8 cellular contexts compared by ENCODE assay signal in genomic region chr16:68356249-68356918, GRCh38. TPM values are rescaled to one million over a fixed set of nuclear protein-coding genes. Genes with fewer than 3 reads are reported as not detected.
A peak's percentile ranks its signal among the peaks of the same experiment; 100 is the strongest.
DNase-seq lines count a peak whose midpoint lies in the region; ATAC-seq, FAIRE-seq and TF ChIP-seq lines count a peak whose summit lies in the region.

No MANE protein-coding gene starts in this region.

- no peak overlapping the region for H2AFZ ChIP-seq in HepG2 (ENCODE audit: low read length)

- ATAC-seq in GM19468 (IDR thresholded peaks at IDR 0.05; ENCODE audit: extremely low read depth, unreplicated experiment) (peak; percentile 46), HG03571 (IDR thresholded peaks at IDR 0.05; ENCODE audit: unreplicated experiment) (peak; percentile 67), HepG2 (no peak), foreskin keratinocyte (no peak)

- DNase-seq in AML-193 (lab: John Stamatoyannopoulos, UW), result peak; percentile 82 to 89
- DNase-seq in activated CD8-positive, alpha-beta memory T cell treated with anti-CD3 and anti-CD28 coated beads for 1 hour (ENCODE audit: extremely low read depth in 1 of 2, low read depth in 1 of 2), result peak; percentile 32
- DNase-seq in HepG2 (ENCODE audit: low spot score), result no peak
- DNase-seq in foreskin keratinocyte, result no peak
- no peak for DNase-seq in stomach
- no peak for DNase-seq in DMS153 treated with DMSO at 0.1 percent for 48 hours (lab: John Stamatoyannopoulos, UW; ENCODE audit: unreplicated experiment)

- H3K9me3 ChIP-seq in HepG2 (ENCODE audit: low read length) (no peaks in the 10 kb centered on the region), stomach (no peaks in the 10 kb centered on the region)

- no peaks in the 10 kb centered on the region for H3K79me2 ChIP-seq in HepG2 (ENCODE audit: insufficient read depth, low read length)

- 94% methylated on average over 10 of the region's 28 CpGs for WGBS in HepG2 (ENCODE audit: low lambda C conversion rate)
- 60 to 71% (median 70%) methylated on average over 16 to 28 of the region's 28 CpGs for WGBS in stomach, 5 donors

- POLR2A ChIA-PET in HepG2 (lab: Yijun Ruan, JAX), result no interaction called here

- no TSS peak for BruUV-seq in HepG2 (replicated peaks; lab: Mats Ljungman, UMichigan)

- no peak for TF ChIP-seq CTCF in HepG2 (CRISPR knock-in tag; IDR thresholded peaks at IDR 0.05)
- TF ChIP-seq CTCF in foreskin keratinocyte (conservative IDR thresholded peaks at IDR 0.05), result no peak
- TF ChIP-seq CTCF in stomach (IDR thresholded peaks at IDR 0.05), result no peak

- H4K20me1 ChIP-seq in HepG2 (ENCODE audit: insufficient read depth, low read length), result no peaks in the 10 kb centered on the region; the same call in 1 of the 2 replicates

- no peak overlapping the region for H3K9ac ChIP-seq in HepG2 (ENCODE audit: insufficient read depth, low read depth, low read length)

- peaks cover 40 to 73% of the 10 kb centered on the region in 2 experiments for H3K36me3 ChIP-seq in HepG2 (replicated peaks in 1 of 2; ENCODE audit: control insufficient read depth in 1 of 2, insufficient read depth in 2 of 2, low read length in 2 of 2)
- H3K36me3 ChIP-seq in stomach, result peaks cover 65 to 99% (median 94%) of the 10 kb centered on the region in 4 donors

- CTCF ChIA-PET in HepG2 (lab: Yijun Ruan, JAX; ENCODE audit: low intra/inter-chr PET ratio, low total read pairs), result no interaction called here

- TF ChIP-seq RAD21 in HepG2 (CRISPR knock-in tag; IDR thresholded peaks at IDR 0.05), result no peak

- intact Hi-C loops in HepG2 (cut with micrococcal nuclease; ENCODE audit: unreplicated experiment) (no loop called here), stomach (cut with DNase I; ENCODE audit: low total_unique reads) (no loop called here)

- H3K4me2 ChIP-seq in HepG2 (ENCODE audit: low read depth, low read length), result no peak overlapping the region

- TF ChIP-seq POLR2A in HepG2 (IDR thresholded peaks at IDR 0.05; ENCODE audit: insufficient read depth in 1 of 2, low read depth in 2 of 2, low read length in 2 of 2) (no peak), stomach (IDR thresholded peaks at IDR 0.05) (no peak)

- H3K27me3 ChIP-seq in HepG2 (ENCODE audit: control insufficient read depth in 1 of 2, insufficient read depth in 2 of 2, low read length in 2 of 2), result no peaks in the 10 kb centered on the region
- H3K27me3 ChIP-seq in foreskin keratinocyte, result peaks cover 1% of the 10 kb centered on the region
- no peaks in the 10 kb centered on the region for H3K27me3 ChIP-seq in stomach

- H3K4me1 ChIP-seq in HepG2 (ENCODE audit: insufficient read depth, low read length) (0 out of 2 replicates have a peak, but pooled peaks cover 7% of the 10 kb centered on the region), foreskin keratinocyte (no peaks in the 10 kb centered on the region), stomach (peaks cover 9 to 25% (median 17%) of the 10 kb centered on the region in 4 donors)

- no peak for TF ChIP-seq EP300 in HepG2 (IDR thresholded peaks at IDR 0.05; ENCODE audit: low read depth in 2 of 2, low read length in 2 of 2)
- no peak for TF ChIP-seq EP300 in HepG2 (CRISPR knock-in tag; IDR thresholded peaks at IDR 0.05; ENCODE audit: borderline replicate concordance)
- TF ChIP-seq EP300 in stomach (IDR thresholded peaks at IDR 0.05), result no peak

- H3K4me3 ChIP-seq in HepG2 (replicated peaks in 1 of 3; ENCODE audit: insufficient read depth in 1 of 3, low read depth in 2 of 3, low read length in 3 of 3) (no peak overlapping the region), stomach (peak overlapping the region in 2 of 4 donors; percentile 7 to 16)

- FAIRE-seq in HepG2 (lab: Jason Lieb, UNC), result no peak

- no peak overlapping the region for H3K27ac ChIP-seq in HepG2 (ENCODE audit: extremely low read length, insufficient read depth, low read length)
- H3K27ac ChIP-seq in foreskin keratinocyte, result no peak overlapping the region
- no peak overlapping the region for H3K27ac ChIP-seq in stomach

- in situ Hi-C loops in HepG2 (cut with HindIII; ENCODE audit: extremely low pct_ligation_motif_present, low pct_unique_long_range_greater_than_20kb), result no loop called here

TF ChIP-seq in HepG2, 621 proteins besides CTCF, POLR2A, EP300 and RAD21:
- peak; percentile 14 for TF ChIP-seq AGO2 (optimal IDR thresholded peaks at IDR 0.05; ENCODE audit: low read depth, low read length)
- TF ChIP-seq ZIK1 (CRISPR knock-in tag; IDR thresholded peaks at IDR 0.05; ENCODE audit: borderline replicate concordance, low read depth), result no peak
- TF ChIP-seq JUNB (CRISPR knock-in tag; IDR thresholded peaks at IDR 0.05; ENCODE audit: borderline replicate concordance), result no peak
- TF ChIP-seq ELF3 (CRISPR knock-in tag; IDR thresholded peaks at IDR 0.05), result no peak

RNA-seq across cellular contexts. Expression of gene PRMT7, which starts 45.6 kb away (rescaled TPM):
- total RNA-seq in HepG2 (2016; rRNA removed; fragmentation: Illumina TruSeq; extraction: Trizol) (46.7 and 55.0 TPM in 2 replicates), foreskin keratinocyte (32.2 and 32.7 TPM in 2 replicates), stomach (10 to 100 TPM; 24.9 to 88.8 (median 48.3) TPM)
- 9.5 and 12.3 TPM in 2 replicates for total RNA-seq in HepG2 (2016; cell fraction: cytosol; rRNA removed; fragmentation: Illumina TruSeq; extraction: Trizol; ENCODE audit: low read depth)
- total RNA-seq in HepG2 (2016; cell fraction: insoluble cytoplasmic fraction; rRNA removed; fragmentation: Illumina TruSeq; extraction: Trizol), result 45.8 and 52.4 TPM in 2 replicates
- total RNA-seq in HepG2 (2016; cell fraction: membrane; rRNA removed; fragmentation: Illumina TruSeq; extraction: Trizol), result 18.9 and 20.2 TPM in 2 replicates
- 51.3 and 66.0 TPM in 2 replicates for total RNA-seq in HepG2 (2016; cell fraction: nucleus; rRNA removed; fragmentation: Illumina TruSeq; extraction: Trizol)
- polyA plus RNA-seq in HepG2 (2011; rRNA removed) (47.5 and 53.5 TPM in 2 replicates), foreskin keratinocyte (27.5 and 30.4 TPM in 2 replicates), stomach (10 to 100 TPM; 22.4 to 30.2 (median 28.6) TPM)
- 35.5 and 39.1 TPM in 2 replicates for polyA plus RNA-seq in HepG2 (2011; cell fraction: cytosol; rRNA removed)
- polyA plus RNA-seq in HepG2 (2011; cell fraction: nucleus; rRNA removed), result 268 and 334 TPM in 2 replicates
- 28.1 and 39.6 TPM in 2 replicates for polyA plus RNA-seq in HepG2 (2012)
- 4.3 and 4.6 TPM in 2 replicates for polyA plus RNA-seq in HepG2 (2016; cell fraction: cytosol; fragmentation: Illumina TruSeq; extraction: Trizol; ENCODE audit: low read depth)
- polyA plus RNA-seq in HepG2 (2016; cell fraction: insoluble cytoplasmic fraction; fragmentation: Illumina TruSeq; extraction: Trizol; ENCODE audit: low read depth), result 36.4 and 39.2 TPM in 2 replicates
- polyA plus RNA-seq in HepG2 (2016; cell fraction: membrane; fragmentation: Illumina TruSeq; extraction: Trizol; ENCODE audit: low read depth), result 6.8 and 7.1 TPM in 2 replicates
- 109 and 112 TPM in 2 replicates for polyA plus RNA-seq in HepG2 (2016; cell fraction: nucleus; fragmentation: Illumina TruSeq; extraction: Trizol; ENCODE audit: insufficient read depth, low read depth)
- 105 and 173 TPM in 2 replicates for polyA minus RNA-seq in HepG2 (2011; rRNA and poly(A)+ RNA removed; ENCODE audit: low replicate concordance)
- polyA minus RNA-seq in HepG2 (2011; cell fraction: cytosol; rRNA and poly(A)+ RNA removed), result 15.1 and 21.0 TPM in 2 replicates
- 89.8 and 99.8 TPM in 2 replicates for polyA minus RNA-seq in HepG2 (2011; cell fraction: nucleus; rRNA and poly(A)+ RNA removed)

RNA-seq across cellular contexts. Expression of gene SLC7A6OS, which starts 45.6 kb away (rescaled TPM):
- total RNA-seq in HepG2 (2016; rRNA removed; fragmentation: Illumina TruSeq; extraction: Trizol) (21.5 and 21.6 TPM in 2 replicates), foreskin keratinocyte (14.1 and 14.2 TPM in 2 replicates), stomach (10 to 100 TPM; 12.3 to 41.4 (median 16.7) TPM)
- total RNA-seq in HepG2 (2016; cell fraction: cytosol; rRNA removed; fragmentation: Illumina TruSeq; extraction: Trizol; ENCODE audit: low read depth), result 4.2 and 5.7 TPM in 2 replicates
- 19.7 and 21.7 TPM in 2 replicates for total RNA-seq in HepG2 (2016; cell fraction: insoluble cytoplasmic fraction; rRNA removed; fragmentation: Illumina TruSeq; extraction: Trizol)
- 8.6 and 9.1 TPM in 2 replicates for total RNA-seq in HepG2 (2016; cell fraction: membrane; rRNA removed; fragmentation: Illumina TruSeq; extraction: Trizol)
- total RNA-seq in HepG2 (2016; cell fraction: nucleus; rRNA removed; fragmentation: Illumina TruSeq; extraction: Trizol), result 28.4 and 34.8 TPM in 2 replicates
- polyA plus RNA-seq in HepG2 (2011; rRNA removed) (11.2 and 12.5 TPM in 2 replicates), foreskin keratinocyte (7.9 and 8.4 TPM in 2 replicates), stomach (1 to 10 TPM; 4.7 to 5.7 (median 5.7) TPM)
- polyA plus RNA-seq in HepG2 (2011; cell fraction: cytosol; rRNA removed), result 6.1 and 9.0 TPM in 2 replicates
- 22.2 and 25.4 TPM in 2 replicates for polyA plus RNA-seq in HepG2 (2011; cell fraction: nucleus; rRNA removed)
- 12.1 and 13.5 TPM in 2 replicates for polyA plus RNA-seq in HepG2 (2012)
- polyA plus RNA-seq in HepG2 (2016; cell fraction: cytosol; fragmentation: Illumina TruSeq; extraction: Trizol; ENCODE audit: low read depth), result 2.2 and 2.4 TPM in 2 replicates
- polyA plus RNA-seq in HepG2 (2016; cell fraction: insoluble cytoplasmic fraction; fragmentation: Illumina TruSeq; extraction: Trizol; ENCODE audit: low read depth), result 19.5 and 20.3 TPM in 2 replicates
- polyA plus RNA-seq in HepG2 (2016; cell fraction: membrane; fragmentation: Illumina TruSeq; extraction: Trizol; ENCODE audit: low read depth), result 4.3 and 4.5 TPM in 2 replicates
- polyA plus RNA-seq in HepG2 (2016; cell fraction: nucleus; fragmentation: Illumina TruSeq; extraction: Trizol; ENCODE audit: insufficient read depth, low read depth), result 37.7 and 42.1 TPM in 2 replicates
- 8.8 and 15.1 TPM in 2 replicates for polyA minus RNA-seq in HepG2 (2011; rRNA and poly(A)+ RNA removed; ENCODE audit: low replicate concordance)
- 4.7 and 4.9 TPM in 2 replicates for polyA minus RNA-seq in HepG2 (2011; cell fraction: cytosol; rRNA and poly(A)+ RNA removed)
- polyA minus RNA-seq in HepG2 (2011; cell fraction: nucleus; rRNA and poly(A)+ RNA removed), result 26.7 and 28.5 TPM in 2 replicates

Comparison
In these comparisons a context has a peak if more than half of its experiments do, and no peak if none do; other contexts are left out.
1. DNase-seq: peak in AML-193 (2 of 2) and activated CD8-positive, alpha-beta memory T cell treated with anti-CD3 and anti-CD28 coated beads for 1 hour (2 of 2); none in HepG2 (single experiment), foreskin keratinocyte (0 of 2), stomach (single experiment) and DMS153 treated with DMSO at 0.1 percent for 48 hours (single experiment).
2. ATAC-seq: peak in GM19468 (single experiment) and HG03571 (single experiment); none in HepG2 (single experiment) and foreskin keratinocyte (single experiment).